Comparison of ENCODE assay signal across 10 cellular contexts in genomic region chr5:150159741-150160179, GRCh38. TPM values are rescaled to one million over a fixed set of nuclear protein-coding genes. Genes with fewer than 3 reads are reported as not detected.
DNase-seq lines count a peak whose midpoint lies in the region; ATAC-seq, FAIRE-seq and TF ChIP-seq lines count a peak whose summit lies in the region.
"Had no signal": no experiment of that assay in that cellular context is flagged by ENCODE, and none has a peak within 500 bp of the region (broad histone marks: within the 10 kb centered on the region; RNA-seq: fewer than 3 reads in every experiment).

No MANE protein-coding gene starts in this region.

- 3 to 11% methylated on average over 8 to 9 of the region's 9 CpGs for WGBS in aorta, 2 donors

- H3K36me3 ChIP-seq in aorta (ENCODE audit: control insufficient read depth in 1 of 2, insufficient read depth in 2 of 2, low read length in 1 of 2): no peaks in the 10 kb centered on the region

- FAIRE-seq in RCC 7860 (lab: Jason Lieb, UNC): no peak

- H3K4me3 ChIP-seq in choroid plexus epithelial cell (ENCODE audit: low read depth, low read length): no peak overlapping the region
- H3K4me3 ChIP-seq in aorta (ENCODE audit: low read length in 2 of 2): no peak overlapping the region

- no peaks in the 10 kb centered on the region for H3K27me3 ChIP-seq in aorta (ENCODE audit: control insufficient read depth in 1 of 2, insufficient read depth in 2 of 2, low read length in 1 of 2)

- H3K27ac ChIP-seq in aorta (ENCODE audit: low read depth in 1 of 2, low read length in 2 of 2): peak overlapping the region; percentile 2 to 58

- intact Hi-C loops in Right ventricle myocardium inferior (cut with DNase I): loop anchor here (2.0 to 10.0 kb wide), 3 partner anchors 21 to 275 kb away; no protein-coding TSS in a partner anchor
- intact Hi-C loops in cardiac septum (cut with DNase I): no loop called here
- intact Hi-C loops in aorta (cut with DNase I): loop anchor here (2.0 kb wide), 2 partner anchors 29 to 59 kb away; no protein-coding TSS in a partner anchor

- H3K4me1 ChIP-seq in aorta (ENCODE audit: control insufficient read depth in 1 of 2, insufficient read depth in 2 of 2, low read length in 2 of 2): peaks cover 0 to 2% of the 10 kb centered on the region in 2 donors

- TF ChIP-seq CTCF in choroid plexus epithelial cell (conservative IDR thresholded peaks at IDR 0.05; ENCODE audit: low read depth, low read length): no peak

- peak; percentile 11 for ATAC-seq in Right ventricle myocardium inferior
- no peak for ATAC-seq in aorta (ENCODE audit: low FRiP score)

- DNase-seq in Right ventricle myocardium inferior (ENCODE audit: missing footprints) (peak; percentile 74), cardiac septum (ENCODE audit: low spot score) (no peak), choroid plexus epithelial cell (ENCODE audit: low read depth) (peak; percentile 83), lung microvascular endothelial cell (ENCODE audit: low read depth in 2 of 2) (peak; percentile 23 to 36), aorta (peak; percentile 79 to 85), RCC 7860 (ENCODE audit: low spot score) (no peak), NCI-H128 (lab: John Stamatoyannopoulos, UW; ENCODE audit: unreplicated experiment) (no peak), NCI-H1105 (lab: John Stamatoyannopoulos, UW) (no peak)
- DNase-seq: activated naive CD8-positive, alpha-beta T cell treated with anti-CD3 and anti-CD28 coated beads, Interleukin-2, amount 10 ng/mL, durations not matched to agents 7 days and 5 days; occipital lobe had no signal

- H3K9me3 ChIP-seq in aorta (ENCODE audit: control insufficient read depth, low read length): no peaks in the 10 kb centered on the region

RNA-seq across cellular contexts. Expression of gene PDGFRB, which starts 4.1 kb away (rescaled TPM):
- total RNA-seq in Right ventricle myocardium inferior: 57.2 TPM
- 54.6 TPM for total RNA-seq in cardiac septum
- total RNA-seq in lung microvascular endothelial cell: 5.4 and 9.5 TPM in 2 replicates
- total RNA-seq in aorta: 100 to 1,000 TPM; 217 to 360 TPM
- polyA plus RNA-seq in aorta: 100 to 1,000 TPM in 1 of 2 donors, 10 to 100 TPM in 1; 44.0 to 353 TPM

RNA-seq across cellular contexts. Expression of gene CDX1, which starts 6.8 kb away (rescaled TPM):
- not detected for total RNA-seq in Right ventricle myocardium inferior
- total RNA-seq in cardiac septum: 0.16 TPM
- total RNA-seq in lung microvascular endothelial cell: under 0.01 TPM in 1 of 2 replicates, not detected in the other
- total RNA-seq in aorta: not detected
- polyA plus RNA-seq in aorta: 10 to 100 TPM in 1 of 2 donors, under 1 TPM in 1; 0.69 to 30.2 TPM
- total RNA-seq: activated naive CD8-positive, alpha-beta T cell treated with anti-CD3 and anti-CD28 coated beads, Interleukin-2, amount 10 ng/mL, durations not matched to agents 7 days and 5 days; occipital lobe had no signal

RNA-seq across cellular contexts. Expression of gene SLC6A7, which starts 30.1 kb away (rescaled TPM):
- total RNA-seq in Right ventricle myocardium inferior (not detected), cardiac septum (not detected), lung microvascular endothelial cell (not detected in 2 replicates), aorta (not detected)
- under 1 TPM; 0.25 to 0.41 TPM for polyA plus RNA-seq in aorta
- total RNA-seq: activated naive CD8-positive, alpha-beta T cell treated with anti-CD3 and anti-CD28 coated beads, Interleukin-2, amount 10 ng/mL, durations not matched to agents 7 days and 5 days had no signal

Comparison
In these comparisons a context has a peak if more than half of its experiments do, and no peak if none do; other contexts are left out.
1. DNase-seq: peak in Right ventricle myocardium inferior (single experiment), choroid plexus epithelial cell (single experiment), lung microvascular endothelial cell (2 of 2) and aorta (2 of 2); none in cardiac septum (single experiment), RCC 7860 (single experiment), NCI-H128 (single experiment) and NCI-H1105 (single experiment).